19 cellular contexts compared by ENCODE assay signal in genomic region chr10:78434886-78435285, GRCh38.
DNase-seq lines count a peak whose midpoint lies in the region; ATAC-seq and TF ChIP-seq lines count a peak whose summit lies in the region.
"Had no signal": no experiment of that assay in that cellular context is flagged by ENCODE, and none has a peak within 500 bp of the region (broad histone marks: within the 10 kb centered on the region; RNA-seq: fewer than 3 reads in every experiment).

No MANE protein-coding gene starts in this region.

- H3K27me3 ChIP-seq in heart right ventricle = no peaks in the 10 kb centered on the region

- no peaks in the 10 kb centered on the region for H3K36me3 Mint-ChIP-seq in brain
- H3K36me3 Mint-ChIP-seq: IgD-negative memory B cell had no signal

- H3K4me3 Mint-ChIP-seq in brain = no peak overlapping the region
- H3K4me3 Mint-ChIP-seq: CD4-positive, alpha-beta T cell; HFFc6; IgD-negative memory B cell had no signal

- ATAC-seq in left cardiac atrium (no peak), heart right ventricle (no peak), GM19397 (IDR thresholded peaks at IDR 0.05; ENCODE audit: unreplicated experiment) (no peak)

- peak overlapping the region in 3 of 5 experiments; percentile 90 to 97 (median 91) for H3K27ac Mint-ChIP-seq in brain
- H3K27ac Mint-ChIP-seq: CD4-positive, alpha-beta T cell; HFFc6; IgD-negative memory B cell had no signal

- no peak for TF ChIP-seq CTCF in heart right ventricle (IDR thresholded peaks at IDR 0.05)
- no peak for TF ChIP-seq CTCF in brain (conservative IDR thresholded peaks at IDR 0.05)

- DNase-seq in left cardiac atrium (peak; percentile 40), heart right ventricle (no peak), mesenteric fat pad (ENCODE audit: low spot score) (peak; percentile 73), NCI-H2227 treated with DMSO at 0.1 percent for 48 hours (lab: John Stamatoyannopoulos, UW) (no peak), hypothalamus (lab: John Stamatoyannopoulos, UW) (no peak), NCI-H526 (lab: John Stamatoyannopoulos, UW) (no peak)
- DNase-seq: 8988T; CD4-positive, alpha-beta T cell; EL; HFFc6; Kasumi-1; NCI-H1694; NCI-H2081 treated with DMSO at 0.1 percent for 48 hours; NCI-H774 had no signal

- H3K27ac ChIP-seq in heart right ventricle = no peak overlapping the region
- H3K27ac ChIP-seq: HL-60 had no signal

- 79 to 81% methylated on average over 8 of the region's 8 CpGs for WGBS in heart right ventricle, 2 donors

- intact Hi-C loops in left cardiac atrium (cut with DNase I) (no loop called here), heart right ventricle (cut with DNase I) (loop anchor here in 1 of 10 donors (10.0 kb wide), 1 partner anchor 630 kb away; the partner anchor contains the start of gene ZMIZ1)

- H3K36me3 ChIP-seq in heart right ventricle = no peaks in the 10 kb centered on the region

- H3K9me3 ChIP-seq in heart right ventricle = no peaks in the 10 kb centered on the region

- peaks cover 0 to 6% (median 0%) of the 10 kb centered on the region in 5 experiments for H3K9me3 Mint-ChIP-seq in brain
- H3K9me3 Mint-ChIP-seq: CD4-positive, alpha-beta T cell; HFFc6; IgD-negative memory B cell had no signal

- H3K27me3 Mint-ChIP-seq in brain = peaks cover 7% of the 10 kb centered on the region

- no peak overlapping the region for H3K4me3 ChIP-seq in heart right ventricle
- H3K4me3 ChIP-seq: SK-N-MC had no signal

- peaks cover 11 to 44% (median 32%) of the 10 kb centered on the region in 9 donors for H3K4me1 ChIP-seq in heart right ventricle

- peaks cover 75% of the 10 kb centered on the region for H3K4me1 Mint-ChIP-seq in brain
- H3K4me1 Mint-ChIP-seq: IgD-negative memory B cell had no signal

Comparison
In these comparisons a context has a peak if more than half of its experiments do, and no peak if none do; other contexts are left out.
1. DNase-seq: peak in left cardiac atrium (single experiment) and mesenteric fat pad (single experiment); none in heart right ventricle (0 of 2), NCI-H2227 treated with DMSO at 0.1 percent for 48 hours (single experiment), hypothalamus (0 of 51) and NCI-H526 (0 of 2).